In the genomic region with DNA sequence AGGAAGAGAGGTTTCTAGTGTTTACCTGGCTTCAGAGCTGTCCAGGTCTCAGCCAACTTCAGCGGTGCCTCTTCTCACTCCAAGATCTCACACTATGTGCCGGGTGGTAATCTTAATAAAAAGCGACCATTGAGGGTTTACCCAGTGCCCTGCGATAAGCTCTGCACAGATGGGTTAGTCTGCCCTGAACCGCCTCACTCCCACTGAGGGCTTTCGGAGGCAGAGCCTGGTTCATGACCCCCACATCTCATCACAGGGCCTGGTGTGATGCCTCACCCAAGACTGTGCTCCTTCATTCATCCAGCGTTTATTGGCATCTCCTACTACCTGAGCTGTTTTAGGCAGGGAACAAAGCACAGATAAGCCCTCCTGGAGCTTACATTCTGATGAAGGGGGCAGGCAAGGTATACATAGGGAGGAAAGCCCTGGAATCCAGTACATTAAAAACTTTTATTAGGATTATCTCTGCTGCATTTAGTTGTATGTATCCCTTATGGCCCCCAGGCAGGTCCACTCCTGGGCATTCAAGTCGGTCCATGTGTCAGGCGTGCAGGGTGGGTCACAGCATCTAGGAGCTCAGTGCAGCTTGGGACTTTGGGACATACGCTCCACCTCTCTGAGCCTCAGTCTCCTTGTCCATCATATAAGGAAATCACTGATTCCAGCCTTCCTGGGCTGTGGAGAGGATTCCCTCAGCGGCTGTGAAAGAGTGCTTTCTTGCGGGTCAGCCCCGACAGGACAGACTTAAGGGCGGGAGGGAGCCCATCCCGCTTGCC, we compare ENCODE assay signal across 11 cellular contexts. TPM values are rescaled to one million over a fixed set of nuclear protein-coding genes. Genes with fewer than 3 reads are reported as not detected.
DNase-seq lines count a peak whose midpoint lies in the region; ATAC-seq and TF ChIP-seq lines count a peak whose summit lies in the region.
"Had no signal": no experiment of that assay in that cellular context is flagged by ENCODE, and none has a peak within 500 bp of the region (broad histone marks: within the 10 kb centered on the region; RNA-seq: fewer than 3 reads in every experiment).

No MANE protein-coding gene starts in this region.

- H3K4me2 ChIP-seq in skeletal muscle satellite cell (ENCODE audit: low read length) = peak overlapping the region; percentile 82

- ATAC-seq in HG03442 (IDR thresholded peaks at IDR 0.05; ENCODE audit: unreplicated experiment) (no peak), GM18907 (IDR thresholded peaks at IDR 0.05; ENCODE audit: unreplicated experiment) (no peak)

- no peaks in the 10 kb centered on the region for H3K27me3 ChIP-seq in ascending aorta
- H3K27me3 ChIP-seq in iPS-15b (ENCODE audit: control insufficient read depth, insufficient read depth, low read length) = peaks cover 62% of the 10 kb centered on the region
- peaks cover 95% of the 10 kb centered on the region for H3K27me3 ChIP-seq in skeletal muscle satellite cell (ENCODE audit: control insufficient read depth, insufficient read depth, low read length)

- H3K9ac ChIP-seq in iPS-15b (ENCODE audit: low read depth, low read length) (no peak overlapping the region), skeletal muscle satellite cell (ENCODE audit: low read depth, low read length) (no peak overlapping the region)

- peaks cover 0 to 4% of the 10 kb centered on the region in 2 donors for H3K4me1 ChIP-seq in ascending aorta
- peaks cover 3% of the 10 kb centered on the region for H3K4me1 ChIP-seq in iPS-15b (ENCODE audit: control insufficient read depth, insufficient read depth, low read length)
- no peaks in the 10 kb centered on the region for H3K4me1 ChIP-seq in skeletal muscle satellite cell (ENCODE audit: control insufficient read depth, insufficient read depth, low read length)

- intact Hi-C loops in ascending aorta (cut with DNase I) = no loop called here

- in situ Hi-C loops in GM13976 (cut with MboI; ENCODE audit: low sequenced_read_pairs, unreplicated experiment) = no loop called here

- H3K36me3 ChIP-seq in ascending aorta = no peaks in the 10 kb centered on the region
- H3K36me3 ChIP-seq in iPS-15b (ENCODE audit: control insufficient read depth, insufficient read depth, low read length) = no peaks in the 10 kb centered on the region
- H3K36me3 ChIP-seq in skeletal muscle satellite cell (ENCODE audit: insufficient read depth, low read length) = no peaks in the 10 kb centered on the region

- no peak for TF ChIP-seq CTCF in GM20000 (IDR thresholded peaks at IDR 0.05; ENCODE audit: extremely low read depth, missing control alignments)
- TF ChIP-seq CTCF in ascending aorta (IDR thresholded peaks at IDR 0.05) = no peak
- no peak for TF ChIP-seq CTCF in GM13976 (IDR thresholded peaks at IDR 0.05; ENCODE audit: borderline replicate concordance, control extremely low read depth, extremely low read depth, insufficient read depth, missing control alignments)

- DNase-seq in GM20000 (ENCODE audit: low spot score) = peak; percentile 37
- DNase-seq in ascending aorta (ENCODE audit: low spot score in 2 of 2) = no peak
- DNase-seq in stimulated activated CD8-positive, alpha-beta memory T cell treated with anti-CD3 and anti-CD28 coated beads, Interleukin-4, amount 100 ng/mL, for 48 hours = no peak
- no peak for DNase-seq in GM13976 (ENCODE audit: low spot score)
- DNase-seq: DMS79, NCI-H446, T-helper 1 cell had no signal

- peak overlapping the region in 1 of 2 donors; percentile 34 for H3K27ac ChIP-seq in ascending aorta

- H3K9me3 ChIP-seq in ascending aorta (no peaks in the 10 kb centered on the region), iPS-15b (ENCODE audit: control insufficient read depth, insufficient read depth, low read length) (no peaks in the 10 kb centered on the region), skeletal muscle satellite cell (replicated peaks; ENCODE audit: low read length) (no peaks in the 10 kb centered on the region)

- peak overlapping the region; percentile 52 to 66 for H3K4me3 ChIP-seq in ascending aorta
- peak overlapping the region; percentile 73 for H3K4me3 ChIP-seq in iPS-15b (ENCODE audit: low read depth, low read length)
- H3K4me3 ChIP-seq in skeletal muscle satellite cell (ENCODE audit: low read length) = peak overlapping the region; percentile 63

RNA-seq across cellular contexts. Expression of gene COL15A1, which starts 0.6 kb away (rescaled TPM):
- total RNA-seq in ascending aorta = 58.6 TPM
- 0.25 and 1.7 TPM in 2 replicates for total RNA-seq in skeletal muscle satellite cell (2012; rRNA removed)
